ENCODE assay signal across 29 cellular contexts in genomic region chr15:78097667-78098066, GRCh38. TPM values are rescaled to one million over a fixed set of nuclear protein-coding genes. Genes with fewer than 3 reads are reported as not detected.
"Had no signal": no experiment of that assay in that cellular context is flagged by ENCODE, and none has a peak within 500 bp of the region (broad histone marks: within the 10 kb centered on the region; RNA-seq: fewer than 3 reads in every experiment).

No MANE protein-coding gene starts in this region.

- H3K9me3 ChIP-seq: ascending aorta, prostate gland, tibial artery had no signal

- H3K36me3 ChIP-seq: ascending aorta, brain microvascular endothelial cell, prostate gland, tibial artery, WERI-Rb-1 had no signal

- DNase-seq: activated CD4-positive, alpha-beta T cell treated with anti-CD3 and anti-CD28 coated beads, Interleukin-2, amount 50 U/mL, for 1 hour; activated CD4-positive, CD25-positive, alpha-beta regulatory T cell treated with anti-CD3 and anti-CD28 coated beads, Interleukin-2, amount 50 U/mL, for 72 hours; activated gamma-delta T cell treated with Interleukin-2 at 50 U/mL for 16 hours; activated T-cell treated with anti-CD3 and anti-CD28 coated beads, Interleukin-2, amount 50 U/mL, for 72 hours; brain microvascular endothelial cell; caudate nucleus; effector memory CD4-positive, alpha-beta T cell; glutamatergic neuron; hippocampal formation; naive B cell; stimulated activated CD4-positive, alpha-beta T cell treated with anti-CD3 and anti-CD28 coated beads, Interleukin-12 subunit alpha, Interleukin-12 subunit beta, amount 100 ng/mL, for 4 hours; stimulated activated CD4-positive, alpha-beta T cell treated with anti-CD3 and anti-CD28 coated beads, Interleukin-4, amount 100 ng/mL, for 4 hours; stimulated activated naive CD8-positive, alpha-beta T cell treated with anti-CD3 and anti-CD28 coated beads, Interleukin-15, Interleukin-2, amounts not matched to agents 100 U/mL and 50 U/mL, for 24 hours; T-helper 1 cell; WERI-Rb-1 had no signal

- H3K36me3 Mint-ChIP-seq: activated naive CD4-positive, alpha-beta T cell treated with anti-CD3 and anti-CD28 coated beads, Interleukin-2, amount 50 U/mL, for 72 hours; memory B cell; naive B cell had no signal

- H3K4me3 ChIP-seq: ascending aorta, prostate gland, tibial artery had no signal

- H3K27ac ChIP-seq: ascending aorta, brain microvascular endothelial cell, prostate gland, tibial artery, WERI-Rb-1 had no signal

- H3K27me3 ChIP-seq: ascending aorta, brain microvascular endothelial cell, tibial artery had no signal

- H3K9me3 Mint-ChIP-seq: activated naive CD4-positive, alpha-beta T cell treated with anti-CD3 and anti-CD28 coated beads, Interleukin-2, amount 50 U/mL, for 72 hours; activated T-cell treated with anti-CD3 and anti-CD28 coated beads, Interleukin-2, amount 50 U/mL, for 72 hours; memory B cell; naive B cell had no signal

- H3K4me1 Mint-ChIP-seq: memory B cell, naive B cell had no signal

- H3K27ac Mint-ChIP-seq: activated T-cell treated with anti-CD3 and anti-CD28 coated beads, Interleukin-2, amount 50 U/mL, for 72 hours; memory B cell had no signal

- ATAC-seq: activated naive CD4-positive, alpha-beta T cell treated with anti-CD3 and anti-CD28 coated beads, Interleukin-2, amount 50 U/mL, for 72 hours; activated T-cell treated with anti-CD3 and anti-CD28 coated beads, Interleukin-2, amount 50 U/mL, for 72 hours; esophagus mucosa; left cardiac atrium; stimulated activated naive CD8-positive, alpha-beta T cell treated with anti-CD3 and anti-CD28 coated beads, Interleukin-15, Interleukin-2, amounts not matched to agents 100 U/mL and 50 U/mL, for 24 hours had no signal

- H3K27me3 Mint-ChIP-seq: memory B cell had no signal

- H3K4me3 Mint-ChIP-seq: activated T-cell treated with anti-CD3 and anti-CD28 coated beads, Interleukin-2, amount 50 U/mL, for 72 hours; memory B cell had no signal

- H3K4me1 ChIP-seq: ascending aorta, prostate gland had no signal

RNA-seq across cellular contexts. Expression of gene SH2D7, which starts 5.3 kb away (rescaled TPM):
- total RNA-seq: activated CD8-positive, alpha-beta memory T cell treated with anti-CD3 and anti-CD28 coated beads for 36 hours; activated naive CD4-positive, alpha-beta T cell treated with anti-CD3 and anti-CD28 coated beads, Interleukin-2, amount 50 U/mL, for 72 hours; activated T-cell treated with anti-CD3 and anti-CD28 coated beads, Interleukin-2, amount 50 U/mL, for 72 hours; ascending aorta; dermis microvascular lymphatic vessel endothelial cell; endothelial cell of umbilical vein; esophagus mucosa; frontal cortex; left cardiac atrium; lower leg skin; osteocyte; subcutaneous adipose tissue had no signal
- polyA plus RNA-seq: endothelial cell of umbilical vein had no signal
